ENCODE assay signal across 2 cellular contexts in the genomic region with DNA sequence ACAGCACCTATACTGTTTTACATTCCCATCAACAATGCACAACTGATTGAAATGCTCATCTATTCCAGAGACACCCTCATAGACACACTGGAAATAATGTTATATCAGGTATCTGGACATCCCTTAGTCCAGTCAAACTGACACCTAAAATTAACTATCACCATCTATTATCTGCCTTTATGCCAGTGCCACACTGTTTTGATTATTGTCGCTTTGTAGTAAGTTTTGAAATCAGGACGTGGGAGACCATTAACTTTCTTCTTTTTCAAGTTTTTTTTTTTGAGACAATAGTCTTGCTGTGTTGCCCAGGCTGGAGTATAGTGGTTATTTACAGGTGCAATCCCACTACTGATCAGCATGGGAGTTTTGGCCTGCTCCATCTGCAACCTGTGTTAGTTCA.
A peak's percentile ranks its signal among the peaks of the same experiment; 100 is the strongest.
TF ChIP-seq lines count a peak whose summit lies in the region.

No MANE protein-coding gene starts in this region.

TF ChIP-seq in HCT116, 20 proteins besides CTCF, POLR2A, EP300 and RAD21:
- TF ChIP-seq CBX3 (IDR thresholded peaks at IDR 0.05; ENCODE audit: low read depth) (peak; percentile 60; the same call in 1 of the 2 replicates), SRF (IDR thresholded peaks at IDR 0.05; ENCODE audit: low read depth) (no peak)

TF ChIP-seq in K562, 482 proteins besides CTCF, POLR2A, EP300 and RAD21:
- 0 out of 2 replicates have a peak, but pooled peaks have one; percentile 15 for TF ChIP-seq TRIM28 (IDR thresholded peaks at IDR 0.05)
- TF ChIP-seq RBM25 (IDR thresholded peaks at IDR 0.05; ENCODE audit: low read depth, low read length, severe bottlenecking), result peak; percentile 86
- no peak for TF ChIP-seq VEZF1 (CRISPR knock-in tag; IDR thresholded peaks at IDR 0.05)
